ENCODE assay signal across 12 cellular contexts in the genomic region with DNA sequence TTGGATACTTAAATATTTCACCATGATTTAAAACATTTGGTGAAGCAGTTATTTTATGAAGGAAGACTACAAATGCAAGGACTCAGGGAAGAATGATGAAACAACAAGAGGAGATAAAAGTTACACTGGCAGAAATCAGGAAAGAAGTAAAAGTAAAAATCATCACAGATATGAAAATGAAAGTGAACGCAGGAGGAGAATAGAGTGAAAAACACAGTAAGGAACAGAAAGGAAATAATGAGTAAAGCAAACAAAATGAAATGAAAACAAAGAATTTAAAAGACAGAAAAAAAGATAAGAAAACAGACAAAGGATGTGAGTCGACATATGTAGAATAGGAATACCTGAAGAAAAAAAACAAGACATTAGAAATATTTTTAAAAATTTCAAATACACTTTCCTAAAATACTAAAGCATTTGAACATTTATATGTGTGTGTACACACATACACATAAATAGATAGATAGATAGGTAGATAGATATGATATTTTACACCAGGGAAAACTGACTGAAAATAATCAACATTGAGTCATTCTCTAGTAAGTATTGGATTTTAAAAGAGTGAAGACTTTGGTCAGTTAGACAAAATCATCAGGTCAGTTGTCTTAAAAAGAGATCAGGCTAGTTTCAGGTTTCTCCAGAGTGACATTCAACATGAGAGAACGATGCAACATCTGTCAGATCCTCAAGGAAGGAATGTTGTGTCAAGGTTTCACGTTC. TPM values are rescaled to one million over a fixed set of nuclear protein-coding genes. Genes with fewer than 3 reads are reported as not detected.
A peak's percentile ranks its signal among the peaks of the same experiment; 100 is the strongest.
DNase-seq lines count a peak whose midpoint lies in the region; ATAC-seq and TF ChIP-seq lines count a peak whose summit lies in the region.
"Had no signal": no experiment of that assay in that cellular context is flagged by ENCODE, and none has a peak within 500 bp of the region (broad histone marks: within the 10 kb centered on the region; RNA-seq: fewer than 3 reads in every experiment).

No MANE protein-coding gene starts in this region.

- in situ Hi-C loops in GM13977 (cut with MboI; ENCODE audit: low pct_unique_long_range_greater_than_20kb, low sequenced_read_pairs, unreplicated experiment): no loop called here

- H3K4me3 ChIP-seq in SK-N-MC (peak overlapping the region; percentile 55), Peyer's patch (no peak overlapping the region)
- H3K4me3 ChIP-seq: lung, right atrium auricular region had no signal

- H3K27me3 ChIP-seq in foreskin keratinocyte (no peaks in the 10 kb centered on the region), Peyer's patch (no peaks in the 10 kb centered on the region)
- H3K27me3 ChIP-seq: right atrium auricular region had no signal

- peak; percentile 19 for DNase-seq in GM13977 (ENCODE audit: low spot score)
- no peak for DNase-seq in SK-N-MC (ENCODE audit: low read depth, low spot score)
- DNase-seq in foreskin keratinocyte: no peak
- DNase-seq in Peyer's patch: no peak
- no peak for DNase-seq in GM19240 (ENCODE audit: insufficient read length, low spot score)
- DNase-seq: EL, NCI-H1092 had no signal

- peak; percentile 64 for ATAC-seq in GM21576 (IDR thresholded peaks at IDR 0.05; ENCODE audit: unreplicated experiment)
- ATAC-seq in foreskin keratinocyte: no peak
- ATAC-seq in GM21515 (IDR thresholded peaks at IDR 0.05; ENCODE audit: unreplicated experiment): no peak
- no peak for ATAC-seq in GM19452 (IDR thresholded peaks at IDR 0.05; ENCODE audit: unreplicated experiment)

- no peaks in the 10 kb centered on the region; the same call in none of the 2 replicates for H3K9me3 ChIP-seq in SK-N-MC (ENCODE audit: low read depth, low read length)
- no peaks in the 10 kb centered on the region for H3K9me3 ChIP-seq in Peyer's patch
- H3K9me3 ChIP-seq: right atrium auricular region had no signal

- H3K4me1 ChIP-seq in foreskin keratinocyte (no peaks in the 10 kb centered on the region), Peyer's patch (no peaks in the 10 kb centered on the region)
- H3K4me1 ChIP-seq: right atrium auricular region had no signal

- H3K27ac ChIP-seq in SK-N-MC (peak overlapping the region; percentile 99), foreskin keratinocyte (peak overlapping the region; percentile 9), Peyer's patch (no peak overlapping the region)
- H3K27ac ChIP-seq: right atrium auricular region had no signal

- TF ChIP-seq POLR2A in Peyer's patch (IDR thresholded peaks at IDR 0.05): no peak

- no peak for TF ChIP-seq CTCF in GM13977 (IDR thresholded peaks at IDR 0.05; ENCODE audit: extremely low read depth, insufficient read depth, missing control alignments)
- no peak for TF ChIP-seq CTCF in foreskin keratinocyte (conservative IDR thresholded peaks at IDR 0.05)
- no peak for TF ChIP-seq CTCF in Peyer's patch (IDR thresholded peaks at IDR 0.05)

- H3K36me3 ChIP-seq in SK-N-MC (ENCODE audit: insufficient read depth, low read length) (peaks cover 18% of the 10 kb centered on the region), Peyer's patch (no peaks in the 10 kb centered on the region)
- H3K36me3 ChIP-seq: right atrium auricular region had no signal

- H3K9ac ChIP-seq in SK-N-MC (ENCODE audit: insufficient read length): peak overlapping the region; percentile 76

RNA-seq across cellular contexts. Expression of gene KDSR, which starts 12.1 kb away (rescaled TPM):
- total RNA-seq in foreskin keratinocyte: 50.9 and 55.8 TPM in 2 replicates
- 32.7 and 36.9 TPM in 2 replicates for polyA plus RNA-seq in foreskin keratinocyte
- total RNA-seq in Peyer's patch: 10 to 100 TPM in 3 of 4 donors, 1 to 10 TPM in 1; 7.4 to 33.2 (median 31.6) TPM

RNA-seq across cellular contexts. Expression of gene VPS4B, which starts 43.2 kb away (rescaled TPM):
- total RNA-seq in foreskin keratinocyte (65.8 and 67.5 TPM in 2 replicates), Peyer's patch (10 to 100 TPM; 34.7 to 68.7 (median 47.0) TPM)
- 20.9 and 23.4 TPM in 2 replicates for polyA plus RNA-seq in foreskin keratinocyte

RNA-seq across cellular contexts. Expression of gene BCL2, which starts 59.5 kb away (rescaled TPM):
- total RNA-seq in foreskin keratinocyte (0.99 and 1.9 TPM in 2 replicates), Peyer's patch (10 to 100 TPM; 16.2 to 54.5 (median 20.7) TPM)
- polyA plus RNA-seq in foreskin keratinocyte: 0.35 and 0.69 TPM in 2 replicates

Comparison
In these comparisons a context has a peak if more than half of its experiments do, and no peak if none do; other contexts are left out.
1. H3K27ac ChIP-seq: peak in SK-N-MC (single experiment) and foreskin keratinocyte (single experiment); none in Peyer's patch (0 of 4).